ENCODE assay signal across 33 cellular contexts in genomic region chr4:184929476-184929875, GRCh38.
"Had no signal": no experiment of that assay in that cellular context is flagged by ENCODE, and none has a peak within 500 bp of the region (broad histone marks: within the 10 kb centered on the region; RNA-seq: fewer than 3 reads in every experiment).

No MANE protein-coding gene starts in this region.

- H3K27me3 ChIP-seq: MG63 had no signal

- H3K36me3 ChIP-seq: MG63 had no signal

- H3K27ac ChIP-seq: KMS-11 had no signal

- H3K4me3 ChIP-seq: MG63 had no signal

- DNase-seq: Karpas-422, Kasumi-1, KG1, MG63, MM.1S, NCI-H1048, NCI-H1092, NCI-H1092 treated with DMSO at 0.1 percent for 48 hours, NCI-H1105, NCI-H1105 treated with DMSO at 0.1 percent for 48 hours, NCI-H1417, NCI-H1417 treated with DMSO at 0.1 percent for 48 hours, NCI-H1436, NCI-H1436 treated with DMSO at 0.1 percent for 48 hours, NCI-H146, NCI-H1694, NCI-H1694 treated with DMSO at 0.1 percent for 48 hours, NCI-H187, NCI-H187 treated with DMSO at 0.1 percent for 48 hours, NCI-H1930, NCI-H2029, NCI-H2029 treated with DMSO at 0.1 percent for 48 hours, NCI-H2081, NCI-H2081 treated with DMSO at 0.1 percent for 48 hours, NCI-H2107, NCI-H2171, NCI-H2171 treated with DMSO at 0.1 percent for 48 hours, NCI-H2227 treated with DMSO at 0.1 percent for 48 hours, NCI-H226, NCI-H345, NCI-H446, NCI-H446 treated with DMSO at 0.1 percent for 48 hours had no signal

- H3K9me3 ChIP-seq: MG63 had no signal
